Comparison of ENCODE assay signal across 1 cellular context in the genomic region with DNA sequence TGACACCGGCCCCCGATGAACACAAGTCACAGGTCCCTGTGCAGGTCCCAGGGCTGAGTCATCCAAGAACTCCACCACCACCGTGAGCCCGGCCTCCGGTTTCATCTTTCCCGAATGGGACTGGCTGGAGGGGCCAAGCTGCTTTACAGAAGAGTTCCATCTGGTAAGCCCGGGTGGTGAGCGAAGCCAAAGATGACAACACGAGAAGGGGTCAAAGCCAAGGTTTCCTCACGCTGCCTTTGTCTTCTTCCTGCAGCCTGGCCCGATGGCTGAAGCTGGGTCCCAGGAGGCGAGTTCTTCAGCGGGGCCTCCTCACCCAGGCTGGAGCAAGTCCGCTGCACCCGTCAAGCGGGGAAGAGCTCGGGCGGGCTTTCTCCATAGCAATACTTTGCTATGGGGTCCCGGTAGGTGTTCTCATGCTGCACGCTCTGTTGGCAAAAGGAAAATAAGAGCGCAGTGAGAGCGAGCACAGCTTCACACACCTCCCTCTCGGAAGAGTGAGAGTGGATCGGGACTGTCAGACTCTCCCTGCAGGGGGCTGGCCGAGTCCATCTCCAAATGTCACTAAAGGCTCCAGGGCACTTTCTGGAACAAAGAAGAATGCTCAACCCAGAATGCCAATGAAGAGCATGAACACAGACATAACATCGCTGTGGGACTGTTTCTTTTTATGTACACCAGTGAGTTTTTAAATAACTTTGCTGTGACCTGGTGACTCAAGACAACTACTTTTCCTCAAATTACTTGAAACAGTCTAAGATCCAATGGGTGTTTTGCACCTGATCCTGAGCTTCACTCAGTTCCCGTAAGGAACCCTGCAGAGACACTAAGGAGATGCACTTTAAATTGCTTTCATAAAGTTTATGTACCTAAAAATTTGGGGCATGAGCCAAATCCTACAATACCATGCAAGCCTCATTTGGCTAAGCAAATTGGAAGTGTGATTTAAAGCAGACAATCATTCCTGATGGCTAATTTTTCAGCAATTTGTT.
TF ChIP-seq lines count a peak whose summit lies in the region.

No MANE protein-coding gene starts in this region.

TF ChIP-seq in IMR-90, 13 proteins besides CTCF, POLR2A, EP300 and RAD21 (continued from another document):
- TF ChIP-seq, protein P1, sequence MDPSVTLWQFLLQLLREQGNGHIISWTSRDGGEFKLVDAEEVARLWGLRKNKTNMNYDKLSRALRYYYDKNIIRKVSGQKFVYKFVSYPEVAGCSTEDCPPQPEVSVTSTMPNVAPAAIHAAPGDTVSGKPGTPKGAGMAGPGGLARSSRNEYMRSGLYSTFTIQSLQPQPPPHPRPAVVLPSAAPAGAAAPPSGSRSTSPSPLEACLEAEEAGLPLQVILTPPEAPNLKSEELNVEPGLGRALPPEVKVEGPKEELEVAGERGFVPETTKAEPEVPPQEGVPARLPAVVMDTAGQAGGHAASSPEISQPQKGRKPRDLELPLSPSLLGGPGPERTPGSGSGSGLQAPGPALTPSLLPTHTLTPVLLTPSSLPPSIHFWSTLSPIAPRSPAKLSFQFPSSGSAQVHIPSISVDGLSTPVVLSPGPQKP (IDR thresholded peaks at IDR 0.05; ENCODE audit: borderline replicate concordance, low read depth, low read length): no peak
- no peak for TF ChIP-seq RCOR1 (IDR thresholded peaks at IDR 0.05; ENCODE audit: insufficient replicate concordance, low read length)
- TF ChIP-seq MXI1 (IDR thresholded peaks at IDR 0.05; ENCODE audit: borderline replicate concordance, low read depth, low read length): no peak
